ENCODE assay signal across 8 cellular contexts in genomic region chr16:3879258-3879886, GRCh38. TPM values are rescaled to one million over a fixed set of nuclear protein-coding genes. Genes with fewer than 3 reads are reported as not detected.
A peak's percentile ranks its signal among the peaks of the same experiment; 100 is the strongest.
DNase-seq lines count a peak whose midpoint lies in the region; ATAC-seq and TF ChIP-seq lines count a peak whose summit lies in the region.

No MANE protein-coding gene starts in this region.

- no peak for TF ChIP-seq CTCF in RWPE2 (IDR thresholded peaks at IDR 0.05; ENCODE audit: poor library complexity, severe bottlenecking)
- no peak for TF ChIP-seq CTCF in coronary artery (IDR thresholded peaks at IDR 0.05)
- TF ChIP-seq CTCF in thoracic aorta (IDR thresholded peaks at IDR 0.05) = no peak

- H3K27ac ChIP-seq in BLaER1 treated with 17β-estradiol and CSF1 and Interleukin-3, amounts not matched to agents 10 nM and 100 nM = peak overlapping the region in 10 of 11 experiments; percentile 97 to 100 (median 98); a peak in 21 of 22 replicates
- peak overlapping the region; percentile 36 for H3K27ac ChIP-seq in RWPE2 (ENCODE audit: poor library complexity, severe bottlenecking)
- peak overlapping the region; percentile 29 to 99 for H3K27ac ChIP-seq in coronary artery
- peak overlapping the region; percentile 47 to 50 for H3K27ac ChIP-seq in thoracic aorta

- peaks cover 54 to 55% (median 55%) of the 10 kb centered on the region in 11 experiments for H4K20me1 ChIP-seq in BLaER1 treated with 17β-estradiol and CSF1 and Interleukin-3, amounts not matched to agents 10 nM and 100 nM

- H3K36me3 ChIP-seq in BLaER1 treated with 17β-estradiol and CSF1 and Interleukin-3, amounts not matched to agents 10 nM and 100 nM = peaks cover 4 to 32% (median 12%) of the 10 kb centered on the region in 11 experiments; a peak in 13 of 22 replicates
- H3K36me3 ChIP-seq in RWPE2 (ENCODE audit: low read depth) (peaks cover 10% of the 10 kb centered on the region; the same call in 1 of the 2 replicates), thoracic aorta (no peaks in the 10 kb centered on the region)

- peak overlapping the region; percentile 84 to 94 (median 89) for H3K4me2 ChIP-seq in BLaER1 treated with 17β-estradiol and CSF1 and Interleukin-3, amounts not matched to agents 10 nM and 100 nM

- DNase-seq in RWPE2 (ENCODE audit: low spot score) (peak; percentile 59), coronary artery (ENCODE audit: low spot score) (peak; percentile 77), lung microvascular endothelial cell (ENCODE audit: low read depth in 2 of 2) (peak; percentile 25 to 39), thoracic aorta (ENCODE audit: low spot score) (no peak), NCI-H345 treated with DMSO at 0.1 percent for 48 hours (lab: John Stamatoyannopoulos, UW; ENCODE audit: unreplicated experiment) (no peak), cerebellar cortex (ENCODE audit: low spot score) (no peak)

- peak overlapping the region; percentile 75 to 94 (median 83) for H3K4me3 ChIP-seq in BLaER1 treated with 17β-estradiol and CSF1 and Interleukin-3, amounts not matched to agents 10 nM and 100 nM
- peak overlapping the region; percentile 98 for H3K4me3 ChIP-seq in RWPE2 (ENCODE audit: severe bottlenecking)
- H3K4me3 ChIP-seq in coronary artery = peak overlapping the region; percentile 99
- H3K4me3 ChIP-seq in thoracic aorta = peak overlapping the region; percentile 95

- no peaks in the 10 kb centered on the region for H3K27me3 ChIP-seq in BLaER1 treated with 17β-estradiol and CSF1 and Interleukin-3, amounts not matched to agents 10 nM and 100 nM
- H3K27me3 ChIP-seq in RWPE2 (ENCODE audit: insufficient read depth, poor library complexity, severe bottlenecking) = no peaks in the 10 kb centered on the region
- no peaks in the 10 kb centered on the region for H3K27me3 ChIP-seq in thoracic aorta (replicated peaks; ENCODE audit: insufficient read depth)

- peaks cover 47 to 65% (median 50%) of the 10 kb centered on the region in 10 experiments for H3K4me1 ChIP-seq in BLaER1 treated with 17β-estradiol and CSF1 and Interleukin-3, amounts not matched to agents 10 nM and 100 nM
- H3K4me1 ChIP-seq in RWPE2 (ENCODE audit: insufficient read depth, poor library complexity, severe bottlenecking) (no peaks in the 10 kb centered on the region), thoracic aorta (ENCODE audit: control insufficient read depth in 1 of 2, low read depth in 2 of 2) (peaks cover 33 to 39% of the 10 kb centered on the region in 2 donors)

- peak overlapping the region; percentile 98 to 100 (median 99) for H3K9ac ChIP-seq in BLaER1 treated with 17β-estradiol and CSF1 and Interleukin-3, amounts not matched to agents 10 nM and 100 nM

- ATAC-seq in GM21619 (IDR thresholded peaks at IDR 0.05; ENCODE audit: unreplicated experiment) (peak; percentile 22), RWPE2 (ENCODE audit: low read depth) (peak; percentile 26; the same call in 2 of the 3 replicates), thoracic aorta (ENCODE audit: insufficient number of reproducible peaks, low FRiP score, low read depth) (no peak)

- H3K9me3 ChIP-seq in BLaER1 treated with 17β-estradiol and CSF1 and Interleukin-3, amounts not matched to agents 10 nM and 100 nM (replicated peaks in 1 of 11) = no peaks in the 10 kb centered on the region
- H3K9me3 ChIP-seq in RWPE2 (ENCODE audit: severe bottlenecking) = no peaks in the 10 kb centered on the region
- H3K9me3 ChIP-seq in thoracic aorta = no peaks in the 10 kb centered on the region

RNA-seq across cellular contexts. Expression of gene CREBBP, which starts 1.1 kb away (rescaled TPM):
- total RNA-seq in lung microvascular endothelial cell (9.4 and 15.9 TPM in 2 replicates), thoracic aorta (100 to 1,000 TPM in 1 of 2 donors, 10 to 100 TPM in 1; 65.0 to 103 TPM)

Comparison
In these comparisons a context has a peak if more than half of its experiments do, and no peak if none do; other contexts are left out.
1. H3K27ac ChIP-seq: peak in every context shown above with its lines; median percentile 98 in BLaER1 treated with 17β-estradiol and CSF1 and Interleukin-3, amounts not matched to agents 10 nM and 100 nM; 64 in coronary artery; 48 in thoracic aorta; 36 in RWPE2.
2. DNase-seq: peak in RWPE2 (single experiment), coronary artery (single experiment) and lung microvascular endothelial cell (2 of 2); none in thoracic aorta (single experiment), NCI-H345 treated with DMSO at 0.1 percent for 48 hours (single experiment) and cerebellar cortex (single experiment).
3. Peak in every context shown above with its lines, with median percentiles within 50 percentile points of each other: H3K4me3 ChIP-seq.